1 cellular context compared by ENCODE assay signal in the genomic region with DNA sequence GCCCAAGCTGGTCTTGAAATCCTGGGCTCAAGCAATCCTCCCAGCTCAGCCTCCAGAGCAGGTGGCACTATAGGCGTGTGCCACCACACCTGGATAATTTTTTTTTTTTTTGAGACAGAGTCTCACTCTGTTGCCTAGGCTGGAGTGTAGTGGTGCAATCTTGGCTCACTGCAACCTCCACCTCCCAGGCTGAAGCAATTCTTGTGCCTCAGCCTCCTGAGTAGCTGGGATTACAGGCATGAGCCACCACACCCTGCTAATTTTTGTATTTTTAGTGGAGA. TPM values are rescaled to one million over a fixed set of nuclear protein-coding genes. Genes with fewer than 3 reads are reported as not detected.
"Had no signal": no experiment of that assay in that cellular context is flagged by ENCODE, and none has a peak within 500 bp of the region (broad histone marks: within the 10 kb centered on the region; RNA-seq: fewer than 3 reads in every experiment).

No MANE protein-coding gene starts in this region.

RNA-seq across cellular contexts. Expression of gene GTF2IRD1, which starts 16.5 kb away (rescaled TPM):
- total RNA-seq: activated CD8-positive, alpha-beta T cell treated with anti-CD3 and anti-CD28 coated beads, Interleukin-2, amount 10 ng/mL, durations not matched to agents 7 days and 5 days had no signal
